In the genomic region with DNA sequence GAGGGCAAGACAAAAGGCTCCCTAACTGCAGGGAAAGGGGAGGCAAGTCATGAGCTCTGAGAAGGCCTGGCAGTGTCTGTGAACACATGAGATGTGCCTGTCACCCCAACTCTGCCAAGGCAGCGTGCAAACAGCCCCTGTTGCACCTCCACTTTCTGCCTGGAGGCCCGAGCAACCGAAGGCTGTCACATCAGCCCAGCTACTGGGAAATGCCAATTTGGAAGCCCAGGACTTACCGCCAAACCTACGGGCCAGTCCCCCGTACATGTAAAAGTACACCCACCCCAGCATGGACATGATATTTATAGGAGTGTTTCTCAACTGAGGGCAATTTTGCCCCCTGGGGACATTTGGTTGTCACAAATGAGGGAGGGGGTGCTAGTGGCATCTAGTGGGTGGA, we compare ENCODE assay signal across 2 cellular contexts.
TF ChIP-seq lines count a peak whose summit lies in the region.

No MANE protein-coding gene starts in this region.

TF ChIP-seq in HepG2, 621 proteins besides CTCF, POLR2A, EP300 and RAD21:
- TF ChIP-seq ZNF501 (CRISPR knock-in tag; IDR thresholded peaks at IDR 0.05) = peak; percentile 12; the same call in 1 of the 2 replicates
- TF ChIP-seq ZNF17 (CRISPR knock-in tag; IDR thresholded peaks at IDR 0.05) = 0 out of 2 replicates have a peak, but pooled peaks have one; percentile 4
- TF ChIP-seq ZNF121 (CRISPR knock-in tag; IDR thresholded peaks at IDR 0.05) = 0 out of 2 replicates have a peak, but pooled peaks have one; percentile 0
- no peak for TF ChIP-seq SMYD3 (CRISPR knock-in tag; IDR thresholded peaks at IDR 0.05)
- TF ChIP-seq ZNF878 (CRISPR knock-in tag; IDR thresholded peaks at IDR 0.05) = no peak

TF ChIP-seq in K562, 482 proteins besides CTCF, POLR2A, EP300 and RAD21:
- TF ChIP-seq, protein P1, sequence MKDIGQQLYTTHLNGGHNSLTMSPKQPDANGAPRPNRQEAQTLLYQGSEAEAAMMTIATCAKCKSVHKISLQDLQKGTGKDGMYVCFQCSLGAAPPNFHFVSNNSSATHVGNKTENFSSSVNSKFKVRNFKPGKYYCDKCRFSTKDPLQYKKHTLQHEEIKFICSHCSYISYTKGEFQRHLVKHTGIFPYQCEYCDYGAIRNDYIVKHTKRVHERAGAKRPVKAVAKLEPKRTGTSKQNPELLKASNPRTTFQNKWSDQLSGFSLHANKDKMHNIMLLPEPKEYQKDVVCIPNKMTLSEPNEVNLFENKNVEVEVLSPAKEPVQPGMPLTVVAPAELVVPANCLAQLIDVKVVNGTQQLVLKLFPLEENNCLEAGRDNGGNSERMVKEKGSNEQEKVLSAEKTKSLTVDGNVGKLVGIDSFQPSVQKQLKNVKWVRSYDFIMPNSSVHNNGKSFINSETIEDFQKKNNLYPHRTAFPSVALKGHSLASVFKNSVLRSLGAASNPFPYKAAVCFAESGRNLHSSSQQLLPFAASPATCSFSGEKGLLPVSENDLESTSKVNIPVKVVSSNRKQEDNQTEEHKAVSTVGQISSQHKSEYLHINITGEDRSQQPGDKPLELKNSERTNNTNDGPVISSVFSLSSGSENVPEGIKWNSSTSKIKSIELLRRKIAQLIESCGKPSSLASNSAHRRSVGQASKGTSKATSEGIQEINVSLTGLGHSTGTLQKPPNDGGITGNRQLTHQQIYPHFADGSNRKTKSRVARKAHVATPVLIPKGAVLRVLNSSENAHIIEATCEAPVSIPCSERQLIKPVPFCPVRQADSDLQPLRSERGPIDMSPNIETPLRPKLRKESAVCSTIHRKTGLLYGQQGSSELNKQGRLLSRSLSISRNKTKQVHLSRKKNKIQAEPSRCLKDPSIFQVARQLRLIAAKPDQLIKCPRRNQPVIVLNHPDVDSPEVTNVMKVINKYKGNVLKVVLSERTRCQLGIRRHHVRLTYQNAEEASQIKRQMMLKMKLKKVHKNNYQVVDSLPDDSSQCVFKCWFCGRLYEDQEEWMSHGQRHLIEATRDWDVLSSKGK (CRISPR knock-in tag; IDR thresholded peaks at IDR 0.05) = no peak
- TF ChIP-seq XRCC4 (IDR thresholded peaks at IDR 0.05; ENCODE audit: extremely low read depth, insufficient read depth, insufficient read length) (no peak), ZNF766 (CRISPR knock-in tag; conservative IDR thresholded peaks at IDR 0.05) (0 out of 2 replicates have a peak, but pooled peaks have one; percentile 3)
